ENCODE assay signal across 8 cellular contexts in genomic region chr5:9122528-9122927, GRCh38.
"Had no signal": no experiment of that assay in that cellular context is flagged by ENCODE, and none has a peak within 500 bp of the region (broad histone marks: within the 10 kb centered on the region; RNA-seq: fewer than 3 reads in every experiment).

No MANE protein-coding gene starts in this region.

- DNase-seq: GDM1, GF-D8 had no signal

- H3K4me3 ChIP-seq: GM12878 had no signal

- FAIRE-seq: G401.6, GM12878, GM12891, GM12892, GM18507, GM19239 had no signal
